In genomic region chr10:86759073-86759672, GRCh38 we compare ENCODE assay signal across 10 cellular contexts. TPM values are rescaled to one million over a fixed set of nuclear protein-coding genes. Genes with fewer than 3 reads are reported as not detected.
DNase-seq lines count a peak whose midpoint lies in the region; ATAC-seq and TF ChIP-seq lines count a peak whose summit lies in the region.
"Had no signal": no experiment of that assay in that cellular context is flagged by ENCODE, and none has a peak within 500 bp of the region (broad histone marks: within the 10 kb centered on the region; RNA-seq: fewer than 3 reads in every experiment).

No MANE protein-coding gene starts in this region.

- ATAC-seq in T-helper 17 cell = no peak
- ATAC-seq: stimulated activated naive CD8-positive, alpha-beta T cell treated with anti-CD3 and anti-CD28 coated beads, Interleukin-15, Interleukin-2, amounts not matched to agents 100 U/mL and 50 U/mL, for 24 hours had no signal

- peaks cover 29% of the 10 kb centered on the region for H3K4me1 Mint-ChIP-seq in T-helper 17 cell

- WGBS in iPS DF 6.9 (ENCODE audit: insufficient coverage, insufficient read length) = no CpG with 5 or more reads among the region's 3 CpGs
- WGBS in suprapubic skin = 25% methylated on average over 3 of the region's 3 CpGs

- no peaks in the 10 kb centered on the region for H3K36me3 ChIP-seq in iPS DF 6.9 (ENCODE audit: control insufficient read depth, insufficient read depth, low read length)
- H3K36me3 ChIP-seq in suprapubic skin = no peaks in the 10 kb centered on the region

- no peak for TF ChIP-seq EP300 in suprapubic skin (IDR thresholded peaks at IDR 0.05)

- TF ChIP-seq POLR2A in suprapubic skin (IDR thresholded peaks at IDR 0.05) = no peak

- TF ChIP-seq CTCF in suprapubic skin (IDR thresholded peaks at IDR 0.05) = no peak

- H3K36me3 Mint-ChIP-seq in T-helper 17 cell (ENCODE audit: low read depth) = peaks cover 5% of the 10 kb centered on the region

- peak overlapping the region; percentile 57 for H3K27ac Mint-ChIP-seq in T-helper 17 cell

- H3K27me3 Mint-ChIP-seq in T-helper 17 cell = peaks cover 11% of the 10 kb centered on the region

- DNase-seq in SKM-1 treated with dmso at 0.1 percent for 144 hours (lab: John Stamatoyannopoulos, UW; ENCODE audit: unreplicated experiment) (peak; percentile 19), SKM-1 (lab: John Stamatoyannopoulos, UW; ENCODE audit: unreplicated experiment) (no peak), T-helper 17 cell (no peak), iPS DF 6.9 (ENCODE audit: low read depth, low spot score) (no peak), suprapubic skin (ENCODE audit: low spot score in 2 of 2) (no peak), H4 (ENCODE audit: low spot score) (no peak), NCI-H524 (lab: John Stamatoyannopoulos, UW) (no peak), LoVo (ENCODE audit: low spot score) (no peak)
- DNase-seq: stimulated activated naive CD8-positive, alpha-beta T cell treated with anti-CD3 and anti-CD28 coated beads, Interleukin-15, Interleukin-2, amounts not matched to agents 100 U/mL and 50 U/mL, for 24 hours had no signal

- H3K4me1 ChIP-seq in iPS DF 6.9 (ENCODE audit: control insufficient read depth, insufficient read depth, low read length) (peaks cover 2% of the 10 kb centered on the region; the same call in 1 of the 2 replicates), suprapubic skin (peaks cover 28% of the 10 kb centered on the region)

- H3K9me3 ChIP-seq in T-helper 17 cell (ENCODE audit: control insufficient read depth, low read length, poor library complexity, severe bottlenecking) (no peaks in the 10 kb centered on the region), iPS DF 6.9 (ENCODE audit: control insufficient read depth, insufficient read depth, low read length) (no peaks in the 10 kb centered on the region), suprapubic skin (no peaks in the 10 kb centered on the region)

- no peak overlapping the region for H3K27ac ChIP-seq in iPS DF 6.9 (ENCODE audit: low read length)
- no peak overlapping the region for H3K27ac ChIP-seq in suprapubic skin
- H3K27ac ChIP-seq: HL-60 had no signal

- H3K27me3 ChIP-seq in iPS DF 6.9 (ENCODE audit: control insufficient read depth, insufficient read depth, low read length) (no peaks in the 10 kb centered on the region), suprapubic skin (no peaks in the 10 kb centered on the region)

- H3K4me3 ChIP-seq in iPS DF 6.9 (ENCODE audit: low read length) (peak overlapping the region; percentile 100; the same call in 1 of the 2 replicates), suprapubic skin (peak overlapping the region; percentile 82)

- H3K4me3 Mint-ChIP-seq in T-helper 17 cell = peak overlapping the region; percentile 94

RNA-seq across cellular contexts. Expression of gene BMPR1A, which starts 2.8 kb away (rescaled TPM):
- total RNA-seq in T-helper 17 cell (10 to 100 TPM in 1 of 2 donors, 1 to 10 TPM in 1; 7.6 to 14.8 TPM), suprapubic skin (10 to 100 TPM; 21.1 to 33.3 (median 26.7) TPM)
- 29.3 and 32.2 TPM in 2 replicates for total RNA-seq in H4 (2014; rRNA removed; shearing (Covaris generic))
